In genomic region chr16:87931504-87931903, GRCh38 we compare ENCODE assay signal across 12 cellular contexts. TPM values are rescaled to one million over a fixed set of nuclear protein-coding genes. Genes with fewer than 3 reads are reported as not detected.
A peak's percentile ranks its signal among the peaks of the same experiment; 100 is the strongest.
DNase-seq lines count a peak whose midpoint lies in the region; ATAC-seq lines count a peak whose summit lies in the region.
"Had no signal": no experiment of that assay in that cellular context is flagged by ENCODE, and none has a peak within 500 bp of the region (broad histone marks: within the 10 kb centered on the region; RNA-seq: fewer than 3 reads in every experiment).

No MANE protein-coding gene starts in this region.

- no peaks in the 10 kb centered on the region for H3K9me3 Mint-ChIP-seq in activated CD4-positive, alpha-beta memory T cell treated with anti-CD3 and anti-CD28 coated beads for 36 hours

- intact Hi-C loops in activated CD4-positive, alpha-beta memory T cell treated with anti-CD3 and anti-CD28 coated beads for 36 hours (cut with micrococcal nuclease): no loop called here

- ATAC-seq in GM21528 (IDR thresholded peaks at IDR 0.05; ENCODE audit: low FRiP score, unreplicated experiment): no peak

- DNase-seq in GDM1 (lab: John Stamatoyannopoulos, UW) (peak; percentile 56), MV-4-11 (lab: John Stamatoyannopoulos, UW) (peak; percentile 76), foreskin melanocyte (peak; percentile 43), AG20443 (ENCODE audit: low spot score) (no peak), pons (ENCODE audit: low spot score) (no peak), NCI-H1105 treated with DMSO at 0.1 percent for 48 hours (lab: John Stamatoyannopoulos, UW) (no peak)
- DNase-seq in activated CD4-positive, alpha-beta memory T cell treated with anti-CD3 and anti-CD28 coated beads for 36 hours: peak; percentile 55
- DNase-seq: Caco-2; NK-92 treated with Interleukin-12 subunit alpha and Interleukin-12 subunit beta, amount 100 ng/mL, for 24 hours; T-helper 9 cell had no signal

- H3K4me1 Mint-ChIP-seq in activated CD4-positive, alpha-beta memory T cell treated with anti-CD3 and anti-CD28 coated beads for 36 hours (ENCODE audit: low read depth): peaks cover 2% of the 10 kb centered on the region

- no peaks in the 10 kb centered on the region for H3K36me3 Mint-ChIP-seq in activated CD4-positive, alpha-beta memory T cell treated with anti-CD3 and anti-CD28 coated beads for 36 hours

- no peaks in the 10 kb centered on the region for H3K27me3 Mint-ChIP-seq in activated CD4-positive, alpha-beta memory T cell treated with anti-CD3 and anti-CD28 coated beads for 36 hours

- H3K27ac Mint-ChIP-seq in activated CD4-positive, alpha-beta memory T cell treated with anti-CD3 and anti-CD28 coated beads for 36 hours: no peak overlapping the region

- POLR2A ChIA-PET in activated CD4-positive, alpha-beta memory T cell treated with anti-CD3 and anti-CD28 coated beads for 36 hours (lab: Charles Lee): no interaction called here

- no peak overlapping the region for H3K4me3 Mint-ChIP-seq in activated CD4-positive, alpha-beta memory T cell treated with anti-CD3 and anti-CD28 coated beads for 36 hours

- CTCF ChIA-PET in activated CD4-positive, alpha-beta memory T cell treated with anti-CD3 and anti-CD28 coated beads for 36 hours (lab: Charles Lee): no interaction called here

RNA-seq across cellular contexts. Expression of gene CA5A, which starts 4.8 kb away (rescaled TPM):
- not detected for total RNA-seq in activated CD4-positive, alpha-beta memory T cell treated with anti-CD3 and anti-CD28 coated beads for 36 hours
- total RNA-seq: glomerular endothelial cell had no signal

RNA-seq across cellular contexts. Expression of gene BANP, which starts 19.7 kb away (rescaled TPM):
- 10 to 100 TPM; 29.6 to 30.6 TPM for total RNA-seq in activated CD4-positive, alpha-beta memory T cell treated with anti-CD3 and anti-CD28 coated beads for 36 hours

Comparison
In these comparisons a context has a peak if more than half of its experiments do, and no peak if none do; other contexts are left out.
1. DNase-seq: peak in GDM1 (single experiment), MV-4-11 (single experiment), activated CD4-positive, alpha-beta memory T cell treated with anti-CD3 and anti-CD28 coated beads for 36 hours (single experiment) and foreskin melanocyte (single experiment); none in AG20443 (single experiment), pons (single experiment) and NCI-H1105 treated with DMSO at 0.1 percent for 48 hours (single experiment).